In the genomic region with DNA sequence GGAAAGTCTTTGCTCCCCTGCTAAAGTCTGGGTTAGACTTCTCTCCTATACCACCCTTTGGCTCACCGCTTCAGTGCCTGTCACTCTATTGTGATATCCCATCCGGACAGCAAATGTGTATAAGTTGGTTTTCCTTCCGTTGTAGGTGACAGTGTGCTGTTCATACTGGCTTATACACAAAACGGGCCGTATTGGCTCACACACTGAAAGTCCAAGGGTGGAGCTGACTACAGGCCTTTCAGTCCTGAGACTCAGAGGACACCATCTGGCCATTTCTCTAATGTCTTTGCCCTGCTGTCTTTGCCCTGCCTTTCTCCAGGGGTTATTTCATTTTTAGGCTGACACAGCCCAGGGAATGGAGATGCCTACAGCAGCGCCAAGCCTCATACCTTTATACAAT, we compare ENCODE assay signal across 17 cellular contexts.
"Had no signal": no experiment of that assay in that cellular context is flagged by ENCODE, and none has a peak within 500 bp of the region (broad histone marks: within the 10 kb centered on the region; RNA-seq: fewer than 3 reads in every experiment).

No MANE protein-coding gene starts in this region.

- H3K4me3 Mint-ChIP-seq: activated T-cell treated with anti-CD3 and anti-CD28 coated beads, Interleukin-2, amount 50 U/mL, for 72 hours; memory B cell; natural killer cell; stimulated activated effector memory CD8-positive, alpha-beta T cell treated with anti-CD3 and anti-CD28 coated beads, Interleukin-12 subunit alpha, Interleukin-12 subunit beta, amount 100 ng/mL, for 72 hours had no signal

- H3K4me3 ChIP-seq: adrenal gland, heart left ventricle, sigmoid colon, stomach, upper lobe of left lung had no signal

- H3K9me3 ChIP-seq: adrenal gland, testis, upper lobe of left lung had no signal

- H3K4me1 Mint-ChIP-seq: memory B cell; natural killer cell; stimulated activated effector memory CD8-positive, alpha-beta T cell treated with anti-CD3 and anti-CD28 coated beads, Interleukin-12 subunit alpha, Interleukin-12 subunit beta, amount 100 ng/mL, for 72 hours had no signal

- H3K36me3 ChIP-seq: adrenal gland, heart left ventricle, sigmoid colon, stomach, upper lobe of left lung, WERI-Rb-1 had no signal

- H3K27me3 ChIP-seq: adrenal gland, heart left ventricle, sigmoid colon, stomach, testis, upper lobe of left lung had no signal

- H3K9me3 Mint-ChIP-seq: natural killer cell; stimulated activated effector memory CD8-positive, alpha-beta T cell treated with anti-CD3 and anti-CD28 coated beads, Interleukin-12 subunit alpha, Interleukin-12 subunit beta, amount 100 ng/mL, for 72 hours had no signal

- DNase-seq: activated CD4-positive, alpha-beta T cell treated with anti-CD3 and anti-CD28 coated beads, Interleukin-2, amount 50 U/mL, for 4 hours; activated gamma-delta T cell; activated T-cell treated with anti-CD3 and anti-CD28 coated beads, Interleukin-2, amount 50 U/mL, for 72 hours; adrenal gland; erythroblast; foreskin melanocyte; left ventricle myocardium superior; natural killer cell; sigmoid colon; stimulated activated CD4-positive, alpha-beta T cell treated with anti-CD3 and anti-CD28 coated beads, Interleukin-4, amount 100 ng/mL, for 24 hours; stomach; testis; WERI-Rb-1 had no signal

- H3K36me3 Mint-ChIP-seq: natural killer cell; stimulated activated effector memory CD8-positive, alpha-beta T cell treated with anti-CD3 and anti-CD28 coated beads, Interleukin-12 subunit alpha, Interleukin-12 subunit beta, amount 100 ng/mL, for 72 hours had no signal

- H3K27ac Mint-ChIP-seq: activated T-cell treated with anti-CD3 and anti-CD28 coated beads, Interleukin-2, amount 50 U/mL, for 72 hours; memory B cell; natural killer cell; stimulated activated effector memory CD8-positive, alpha-beta T cell treated with anti-CD3 and anti-CD28 coated beads, Interleukin-12 subunit alpha, Interleukin-12 subunit beta, amount 100 ng/mL, for 72 hours had no signal
